21 cellular contexts compared by ENCODE assay signal in the genomic region with DNA sequence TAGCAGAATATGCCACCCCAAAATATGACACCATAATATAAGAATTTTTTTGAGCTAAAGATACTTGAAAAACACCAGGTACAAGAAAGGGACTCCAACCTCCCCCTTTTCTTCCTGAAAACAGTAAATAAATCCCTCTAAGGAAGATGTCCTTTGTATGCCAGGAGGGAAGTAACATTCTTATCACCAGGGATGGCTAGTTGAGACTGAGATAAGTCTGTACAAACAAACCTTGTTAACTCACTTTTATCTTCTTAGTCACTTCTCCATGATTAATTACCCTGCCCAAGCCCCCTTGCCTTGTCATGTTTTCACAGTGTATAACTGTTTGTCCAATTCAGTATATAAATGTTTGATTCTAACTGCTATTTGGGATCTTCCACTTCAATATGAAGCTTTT.
"Had no signal": no experiment of that assay in that cellular context is flagged by ENCODE, and none has a peak within 500 bp of the region (broad histone marks: within the 10 kb centered on the region; RNA-seq: fewer than 3 reads in every experiment).

No MANE protein-coding gene starts in this region.

- H3K27me3 ChIP-seq: heart left ventricle, spleen, tibial artery, upper lobe of left lung, uterus had no signal

- H3K4me3 Mint-ChIP-seq: dendritic cell treated with granulocyte-macrophage colony-stimulating factor and Interleukin-4, amounts not matched to agents 40 ng/mL and 50 ng/mL, for 4 days; mesothelial cell of epicardium; natural killer cell; neural crest cell; stimulated activated memory B cell treated with anti-CD40 and anti-IgM and Interleukin-4, amounts not matched to agents 10 μg/mL and 1 μg/mL and 100 μg/mL, for 72 hours; stimulated activated naive CD8-positive, alpha-beta T cell treated with anti-CD3 and anti-CD28 coated beads, Interleukin-15, Interleukin-2, amounts not matched to agents 100 ng/mL and 50 ng/mL, for 24 hours had no signal

- H3K9me3 Mint-ChIP-seq: dendritic cell treated with granulocyte-macrophage colony-stimulating factor and Interleukin-4, amounts not matched to agents 40 ng/mL and 50 ng/mL, for 4 days; mesothelial cell of epicardium; natural killer cell; neural crest cell; stimulated activated memory B cell treated with anti-CD40 and anti-IgM and Interleukin-4, amounts not matched to agents 10 μg/mL and 1 μg/mL and 100 μg/mL, for 72 hours had no signal

- H3K27ac ChIP-seq: heart left ventricle, spleen, tibial artery, upper lobe of left lung, uterus had no signal

- H3K4me3 ChIP-seq: heart left ventricle, spleen, tibial artery, upper lobe of left lung, uterus had no signal

- H3K27me3 Mint-ChIP-seq: dendritic cell treated with granulocyte-macrophage colony-stimulating factor and Interleukin-4, amounts not matched to agents 40 ng/mL and 50 ng/mL, for 4 days; stimulated activated memory B cell treated with anti-CD40 and anti-IgM and Interleukin-4, amounts not matched to agents 10 μg/mL and 1 μg/mL and 100 μg/mL, for 72 hours; stimulated activated naive CD8-positive, alpha-beta T cell treated with anti-CD3 and anti-CD28 coated beads, Interleukin-15, Interleukin-2, amounts not matched to agents 100 ng/mL and 50 ng/mL, for 24 hours had no signal

- ATAC-seq: esophagus mucosa; heart left ventricle; left lobe of liver; natural killer cell; sciatic nerve; stimulated activated memory B cell treated with anti-CD40 and anti-IgM and Interleukin-4, amounts not matched to agents 10 μg/mL and 1 μg/mL and 100 μg/mL, for 72 hours had no signal

- H3K4me1 ChIP-seq: heart left ventricle, spleen, tibial artery, upper lobe of left lung, uterus had no signal

- H3K27ac Mint-ChIP-seq: dendritic cell treated with granulocyte-macrophage colony-stimulating factor and Interleukin-4, amounts not matched to agents 40 ng/mL and 50 ng/mL, for 4 days; mesothelial cell of epicardium; natural killer cell; stimulated activated memory B cell treated with anti-CD40 and anti-IgM and Interleukin-4, amounts not matched to agents 10 μg/mL and 1 μg/mL and 100 μg/mL, for 72 hours; stimulated activated naive CD8-positive, alpha-beta T cell treated with anti-CD3 and anti-CD28 coated beads, Interleukin-15, Interleukin-2, amounts not matched to agents 100 ng/mL and 50 ng/mL, for 24 hours had no signal

- H3K36me3 ChIP-seq: heart left ventricle, spleen, tibial artery, upper lobe of left lung, uterus had no signal

- H3K9me3 ChIP-seq: heart left ventricle, spleen, tibial artery, upper lobe of left lung, uterus had no signal

- H3K4me1 Mint-ChIP-seq: neural crest cell; stimulated activated memory B cell treated with anti-CD40 and anti-IgM and Interleukin-4, amounts not matched to agents 10 μg/mL and 1 μg/mL and 100 μg/mL, for 72 hours had no signal

- H3K36me3 Mint-ChIP-seq: mesothelial cell of epicardium; stimulated activated memory B cell treated with anti-CD40 and anti-IgM and Interleukin-4, amounts not matched to agents 10 μg/mL and 1 μg/mL and 100 μg/mL, for 72 hours had no signal

- DNase-seq: heart left ventricle; hippocampal formation; kidney glomerular epithelial cell; mammary epithelial cell; natural killer cell; posterior cingulate gyrus; spleen; stimulated activated CD4-positive, alpha-beta T cell treated with anti-CD3 and anti-CD28 coated beads, Interleukin-15, amount 100 ng/mL, for 24 hours; stimulated activated CD4-positive, alpha-beta T cell treated with anti-CD3 and anti-CD28 coated beads, Interleukin-1b, Interleukin-23, amount 100 ng/mL, for 48 hours; stimulated activated CD4-positive, alpha-beta T cell treated with anti-CD3 and anti-CD28 coated beads, Interleukin-4, amount 100 ng/mL, for 24 hours; tibial artery; upper lobe of left lung; uterus had no signal
